ENCODE assay signal across 10 cellular contexts in genomic region chrX:114959729-114960128, GRCh38. TPM values are rescaled to one million over a fixed set of nuclear protein-coding genes. Genes with fewer than 3 reads are reported as not detected.
DNase-seq lines count a peak whose midpoint lies in the region; ATAC-seq and TF ChIP-seq lines count a peak whose summit lies in the region.
"Had no signal": no experiment of that assay in that cellular context is flagged by ENCODE, and none has a peak within 500 bp of the region (broad histone marks: within the 10 kb centered on the region; RNA-seq: fewer than 3 reads in every experiment).

No MANE protein-coding gene starts in this region.

- POLR2A ChIA-PET in HEK293T (lab: Yijun Ruan, JAX), result interaction anchor here (0.5 to 0.6 kb wide), 2 partner anchors 465 to 616 kb away, joined by 3 to 5 read pairs; no protein-coding TSS in a partner anchor

- no peaks in the 10 kb centered on the region for H3K36me3 ChIP-seq in ascending aorta
- H3K36me3 ChIP-seq in testis (ENCODE audit: low read depth, missing control alignments), result no peaks in the 10 kb centered on the region
- H3K36me3 ChIP-seq: suprapubic skin had no signal

- intact Hi-C loops in ascending aorta (cut with DNase I), result loop anchor here (1.0 to 10.0 kb wide), 3 partner anchors 185 to 347 kb away; no protein-coding TSS in a partner anchor
- intact Hi-C loops in testis (cut with DNase I; ENCODE audit: low total_unique reads), result no loop called here

- no peaks in the 10 kb centered on the region for H3K27me3 ChIP-seq in ascending aorta
- H3K27me3 ChIP-seq in testis, result no peaks in the 10 kb centered on the region
- H3K27me3 ChIP-seq: suprapubic skin had no signal

- ATAC-seq in HG03135 (IDR thresholded peaks at IDR 0.05; ENCODE audit: unreplicated experiment), result no peak
- ATAC-seq in stimulated activated memory B cell treated with anti-CD40 and anti-IgM and Interleukin-4, amounts not matched to agents 10 μg/mL and 1 μg/mL and 100 μg/mL, for 72 hours, result no peak

- peaks cover 0 to 4% of the 10 kb centered on the region in 2 donors for H3K4me1 ChIP-seq in ascending aorta
- H3K4me1 ChIP-seq in testis, result no peaks in the 10 kb centered on the region
- H3K4me1 ChIP-seq: suprapubic skin had no signal

- H3K27me3 Mint-ChIP-seq in stimulated activated memory B cell treated with anti-CD40 and anti-IgM and Interleukin-4, amounts not matched to agents 10 μg/mL and 1 μg/mL and 100 μg/mL, for 72 hours, result no peaks in the 10 kb centered on the region

- H3K27ac ChIP-seq in ascending aorta (no peak overlapping the region), testis (no peak overlapping the region)
- H3K27ac ChIP-seq: suprapubic skin had no signal

- H3K4me3 ChIP-seq in AG10803 (ENCODE audit: low read length) (no peak overlapping the region), ascending aorta (no peak overlapping the region), testis (no peak overlapping the region)
- H3K4me3 ChIP-seq: suprapubic skin had no signal

- no peak overlapping the region for H3K27ac Mint-ChIP-seq in stimulated activated memory B cell treated with anti-CD40 and anti-IgM and Interleukin-4, amounts not matched to agents 10 μg/mL and 1 μg/mL and 100 μg/mL, for 72 hours

- no peaks in the 10 kb centered on the region for H3K4me1 Mint-ChIP-seq in stimulated activated memory B cell treated with anti-CD40 and anti-IgM and Interleukin-4, amounts not matched to agents 10 μg/mL and 1 μg/mL and 100 μg/mL, for 72 hours

- TF ChIP-seq CTCF in AG10803 (conservative IDR thresholded peaks at IDR 0.05; ENCODE audit: low read length) (peak; percentile 59), ascending aorta (IDR thresholded peaks at IDR 0.05) (peak; percentile 30 to 57 (median 30)), testis (IDR thresholded peaks at IDR 0.05) (no peak)

- no peaks in the 10 kb centered on the region for H3K9me3 Mint-ChIP-seq in stimulated activated memory B cell treated with anti-CD40 and anti-IgM and Interleukin-4, amounts not matched to agents 10 μg/mL and 1 μg/mL and 100 μg/mL, for 72 hours

- no peak for TF ChIP-seq POLR2A in testis (IDR thresholded peaks at IDR 0.05)

- H3K9me3 ChIP-seq in ascending aorta, result no peaks in the 10 kb centered on the region
- no peaks in the 10 kb centered on the region for H3K9me3 ChIP-seq in testis
- H3K9me3 ChIP-seq: suprapubic skin had no signal

- no peak overlapping the region for H3K4me3 Mint-ChIP-seq in stimulated activated memory B cell treated with anti-CD40 and anti-IgM and Interleukin-4, amounts not matched to agents 10 μg/mL and 1 μg/mL and 100 μg/mL, for 72 hours

- DNase-seq in AG10803 (ENCODE audit: low read depth) (peak; percentile 23), HEK293T (ENCODE audit: extremely low spot score) (peak; percentile 16), ascending aorta (ENCODE audit: low spot score in 2 of 2) (no peak), iris pigment epithelial cell (ENCODE audit: low read depth) (peak; percentile 24), testis (no peak)
- DNase-seq in activated effector memory CD4-positive, alpha-beta T cell treated with anti-CD3 and anti-CD28 coated beads, Interleukin-2, amount 50 U/mL, for 16 hours, result no peak
- DNase-seq: hypothalamus had no signal

- CTCF ChIA-PET in HEK293T (lab: Yijun Ruan, JAX), result interaction anchor here (0.6 to 0.8 kb wide), 2 partner anchors 71 to 906 kb away, joined by 3 to 4 read pairs; no protein-coding TSS in a partner anchor

- no peaks in the 10 kb centered on the region for H3K36me3 Mint-ChIP-seq in stimulated activated memory B cell treated with anti-CD40 and anti-IgM and Interleukin-4, amounts not matched to agents 10 μg/mL and 1 μg/mL and 100 μg/mL, for 72 hours

TF ChIP-seq in HEK293T, 16 proteins besides CTCF, POLR2A, EP300 and RAD21:
- TF ChIP-seq FOXA1 (IDR thresholded peaks at IDR 0.05) (no peak), ELF4 (IDR thresholded peaks at IDR 0.05) (no peak), FOXM1 (IDR thresholded peaks at IDR 0.05; ENCODE audit: borderline replicate concordance) (no peak), SUZ12 (IDR thresholded peaks at IDR 0.05) (no peak), ARNT (IDR thresholded peaks at IDR 0.05) (no peak), CTBP1 (IDR thresholded peaks at IDR 0.05; ENCODE audit: borderline replicate concordance) (no peak), NFRKB (IDR thresholded peaks at IDR 0.05) (no peak), BHLHE40 (IDR thresholded peaks at IDR 0.05; ENCODE audit: borderline replicate concordance) (no peak), PKNOX1 (IDR thresholded peaks at IDR 0.05) (no peak), LEF1 (IDR thresholded peaks at IDR 0.05; ENCODE audit: borderline replicate concordance) (no peak), HDGF (IDR thresholded peaks at IDR 0.05; ENCODE audit: borderline replicate concordance) (no peak), SP1 (IDR thresholded peaks at IDR 0.05) (no peak), TARDBP (IDR thresholded peaks at IDR 0.05) (no peak), L3MBTL2 (conservative IDR thresholded peaks at IDR 0.05) (no peak), ZNF384 (IDR thresholded peaks at IDR 0.05) (no peak), FOXK2 (IDR thresholded peaks at IDR 0.05) (no peak)

RNA-seq across cellular contexts. Expression of gene IL13RA2, which starts 57.7 kb away (rescaled TPM):
- total RNA-seq in ascending aorta (2.6 TPM), testis (10 to 100 TPM in 1 of 2 donors, 1 to 10 TPM in 1; 9.7 to 15.5 TPM)
- polyA plus RNA-seq in testis (ENCODE audit: insufficient read depth, low read depth, low replicate concordance), result 36.5 TPM

Comparison
In these comparisons a context has a peak if more than half of its experiments do, and no peak if none do; other contexts are left out.
1. DNase-seq: peak in AG10803 (single experiment), HEK293T (single experiment) and iris pigment epithelial cell (single experiment); none in ascending aorta (0 of 2), testis (single experiment) and activated effector memory CD4-positive, alpha-beta T cell treated with anti-CD3 and anti-CD28 coated beads, Interleukin-2, amount 50 U/mL, for 16 hours (single experiment).
2. CTCF ChIP-seq: peak in AG10803 (single experiment) and ascending aorta (3 of 3); none in testis (0 of 3).